ENCODE assay signal across 1 cellular context in genomic region chr4:35604724-35605123, GRCh38.
TF ChIP-seq lines count a peak whose summit lies in the region.

No MANE protein-coding gene starts in this region.

TF ChIP-seq in GM12878, 131 proteins besides CTCF, POLR2A, EP300 and RAD21 (continued from another document):
- TF ChIP-seq BHLHE40 (IDR thresholded peaks at IDR 0.05; ENCODE audit: borderline replicate concordance in 1 of 2, low read depth in 2 of 2, low read length in 1 of 2) (no peak), NRF1 (conservative IDR thresholded peaks at IDR 0.05; ENCODE audit: low read depth, low read length) (no peak), SUPT20H (IDR thresholded peaks at IDR 0.05; ENCODE audit: borderline replicate concordance, control insufficient read depth, low read depth, low read length) (no peak), MEF2B (IDR thresholded peaks at IDR 0.05; ENCODE audit: partially characterized antibody, poor library complexity, severe bottlenecking) (no peak), HSF1 (IDR thresholded peaks at IDR 0.05; ENCODE audit: low read depth, low read length) (no peak), ZZZ3 (IDR thresholded peaks at IDR 0.05; ENCODE audit: control insufficient read depth, insufficient read length, low read depth) (no peak), REST (IDR thresholded peaks at IDR 0.05; ENCODE audit: low read depth, low read length) (no peak), IRF4 (IDR thresholded peaks at IDR 0.05; ENCODE audit: low read depth, low read length) (no peak)
